Comparison of ENCODE assay signal across 18 cellular contexts in genomic region chr2:107259411-107260195, GRCh38.
"Had no signal": no experiment of that assay in that cellular context is flagged by ENCODE, and none has a peak within 500 bp of the region (broad histone marks: within the 10 kb centered on the region; RNA-seq: fewer than 3 reads in every experiment).

No MANE protein-coding gene starts in this region.

- H3K27me3 ChIP-seq: colonic mucosa, foreskin keratinocyte, sigmoid colon, stomach, transverse colon had no signal

- H3K9me3 ChIP-seq: colonic mucosa, left ventricle myocardium inferior, lower lobe of right lung, sigmoid colon, stomach, thoracic aorta, transverse colon had no signal

- H3K36me3 ChIP-seq: colonic mucosa, left ventricle myocardium inferior, lower lobe of right lung, sigmoid colon, stomach, thoracic aorta, transverse colon had no signal

- DNase-seq: colonic mucosa; effector CD4-positive, alpha-beta T cell; endodermal cell; erythroblast; foreskin keratinocyte; immature natural killer cell; left ventricle myocardium inferior; lower lobe of right lung; naive B cell; posterior cingulate gyrus; sigmoid colon; small intestine; stimulated activated CD4-positive, alpha-beta T cell treated with anti-CD3 and anti-CD28 coated beads, Interleukin-12 subunit alpha, Interleukin-12 subunit beta, amount 100 ng/mL, for 4 hours; stimulated activated naive CD4-positive, alpha-beta T cell; stomach; substantia nigra; transverse colon had no signal

- H3K27ac ChIP-seq: colonic mucosa, foreskin keratinocyte, left ventricle myocardium inferior, lower lobe of right lung, sigmoid colon, stomach, thoracic aorta, transverse colon had no signal

- H3K4me3 ChIP-seq: colonic mucosa, left ventricle myocardium inferior, lower lobe of right lung, sigmoid colon, stomach, thoracic aorta, transverse colon had no signal

- H3K4me1 ChIP-seq: colonic mucosa, foreskin keratinocyte, left ventricle myocardium inferior, lower lobe of right lung, sigmoid colon, stomach, transverse colon had no signal

- ATAC-seq: foreskin keratinocyte, lower lobe of right lung had no signal
